In the genomic region with DNA sequence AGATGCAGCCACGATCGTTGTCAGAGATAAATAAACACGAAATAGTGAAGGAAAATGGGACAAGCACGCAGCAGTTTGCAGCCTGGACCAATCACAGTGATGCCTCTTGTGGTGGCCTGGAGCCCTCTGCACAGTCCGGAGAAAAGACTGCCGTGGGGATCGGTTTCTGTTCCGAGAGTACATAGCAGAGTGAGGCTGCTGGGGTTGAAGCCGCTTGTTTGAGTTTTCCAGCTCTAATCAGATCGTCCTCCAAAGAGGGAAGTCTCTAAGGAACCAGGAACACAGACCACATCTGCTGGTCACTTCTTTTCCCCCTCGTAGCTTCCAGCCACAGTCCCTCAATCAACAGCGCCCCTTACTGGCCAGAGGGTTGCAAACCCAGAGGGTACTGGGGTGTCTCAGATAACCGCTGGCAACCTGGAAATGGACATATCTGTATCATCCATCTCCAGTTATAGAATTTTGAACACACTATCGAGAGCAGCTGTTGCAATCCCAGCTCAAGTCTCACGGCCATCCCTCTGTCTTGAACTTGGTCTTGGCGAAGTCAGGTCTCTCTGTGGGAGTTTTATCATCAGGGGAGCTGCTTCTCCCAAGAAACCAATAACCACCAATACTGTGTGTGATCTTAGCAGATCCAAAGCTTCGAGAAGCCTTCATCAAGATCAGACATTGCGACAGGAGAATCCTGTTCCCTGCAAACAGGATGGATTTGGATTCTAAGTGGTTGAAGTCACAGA, we compare ENCODE assay signal across 1 cellular context.
A peak's percentile ranks its signal among the peaks of the same experiment; 100 is the strongest.
TF ChIP-seq lines count a peak whose summit lies in the region.

No MANE protein-coding gene starts in this region.

TF ChIP-seq in K562, 482 proteins besides CTCF, POLR2A, EP300 and RAD21 (continued from another document and continues in another):
- TF ChIP-seq, protein P1, sequence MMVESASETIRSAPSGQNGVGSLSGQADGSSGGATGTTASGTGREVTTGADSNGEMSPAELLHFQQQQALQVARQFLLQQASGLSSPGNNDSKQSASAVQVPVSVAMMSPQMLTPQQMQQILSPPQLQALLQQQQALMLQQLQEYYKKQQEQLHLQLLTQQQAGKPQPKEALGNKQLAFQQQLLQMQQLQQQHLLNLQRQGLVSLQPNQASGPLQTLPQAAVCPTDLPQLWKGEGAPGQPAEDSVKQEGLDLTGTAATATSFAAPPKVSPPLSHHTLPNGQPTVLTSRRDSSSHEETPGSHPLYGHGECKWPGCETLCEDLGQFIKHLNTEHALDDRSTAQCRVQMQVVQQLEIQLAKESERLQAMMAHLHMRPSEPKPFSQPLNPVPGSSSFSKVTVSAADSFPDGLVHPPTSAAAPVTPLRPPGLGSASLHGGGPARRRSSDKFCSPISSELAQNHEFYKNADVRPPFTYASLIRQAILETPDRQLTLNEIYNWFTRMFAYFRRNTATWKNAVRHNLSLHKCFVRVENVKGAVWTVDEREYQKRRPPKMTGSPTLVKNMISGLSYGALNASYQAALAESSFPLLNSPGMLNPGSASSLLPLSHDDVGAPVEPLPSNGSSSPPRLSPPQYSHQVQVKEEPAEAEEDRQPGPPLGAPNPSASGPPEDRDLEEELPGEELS (CRISPR knock-in tag; IDR thresholded peaks at IDR 0.05; ENCODE audit: borderline replicate concordance) = no peak
- TF ChIP-seq ZNF57 (CRISPR knock-in tag; IDR thresholded peaks at IDR 0.05) (no peak), SIN3B (IDR thresholded peaks at IDR 0.05; ENCODE audit: low read depth) (no peak), L3MBTL2 (IDR thresholded peaks at IDR 0.05) (0 out of 2 replicates have a peak, but pooled peaks have one; percentile 19), RB1 (IDR thresholded peaks at IDR 0.05; ENCODE audit: low read depth) (no peak), CBX5 (IDR thresholded peaks at IDR 0.05; ENCODE audit: borderline replicate concordance, low read depth) (no peak), CEBPG (CRISPR knock-in tag; IDR thresholded peaks at IDR 0.05) (no peak), CEBPG (tag; conservative IDR thresholded peaks at IDR 0.05 in 1 of 2, IDR thresholded peaks at IDR 0.05 in 1 of 2) (no peak), ZNF282 (CRISPR knock-in tag; IDR thresholded peaks at IDR 0.05) (no peak), KDM2B (CRISPR knock-in tag; IDR thresholded peaks at IDR 0.05) (no peak), JUND (IDR thresholded peaks at IDR 0.05; ENCODE audit: borderline replicate concordance, low read depth, low read length) (0 out of 2 replicates have a peak, but pooled peaks have one; percentile 20), JUND (tag; IDR thresholded peaks at IDR 0.05; ENCODE audit: borderline replicate concordance, low read depth, low read length) (no peak), SMAD1 (IDR thresholded peaks at IDR 0.05; ENCODE audit: low read depth, low read length, partially characterized antibody) (no peak), ZBTB17 (CRISPR knock-in tag; IDR thresholded peaks at IDR 0.05) (no peak), MAZ (CRISPR knock-in tag; conservative IDR thresholded peaks at IDR 0.05 in 1 of 2, IDR thresholded peaks at IDR 0.05 in 1 of 2) (0 out of 4 replicates have a peak, but pooled peaks of 1 of the 2 experiments have one; percentile 23), ARID2 (IDR thresholded peaks at IDR 0.05) (0 out of 2 replicates have a peak, but pooled peaks have one; percentile 54), MTF1 (CRISPR knock-in tag; IDR thresholded peaks at IDR 0.05; ENCODE audit: borderline replicate concordance) (no peak), SMC3 (conservative IDR thresholded peaks at IDR 0.05; ENCODE audit: insufficient read depth, low read depth, low read length) (peak; percentile 73), MECOM (CRISPR knock-in tag; IDR thresholded peaks at IDR 0.05) (no peak), ZNF354B (CRISPR knock-in tag; IDR thresholded peaks at IDR 0.05) (no peak), ZNF586 (CRISPR knock-in tag; conservative IDR thresholded peaks at IDR 0.05) (no peak), HNRNPL (IDR thresholded peaks at IDR 0.05; ENCODE audit: low read depth, low read length) (no peak)
- TF ChIP-seq, protein P2, sequence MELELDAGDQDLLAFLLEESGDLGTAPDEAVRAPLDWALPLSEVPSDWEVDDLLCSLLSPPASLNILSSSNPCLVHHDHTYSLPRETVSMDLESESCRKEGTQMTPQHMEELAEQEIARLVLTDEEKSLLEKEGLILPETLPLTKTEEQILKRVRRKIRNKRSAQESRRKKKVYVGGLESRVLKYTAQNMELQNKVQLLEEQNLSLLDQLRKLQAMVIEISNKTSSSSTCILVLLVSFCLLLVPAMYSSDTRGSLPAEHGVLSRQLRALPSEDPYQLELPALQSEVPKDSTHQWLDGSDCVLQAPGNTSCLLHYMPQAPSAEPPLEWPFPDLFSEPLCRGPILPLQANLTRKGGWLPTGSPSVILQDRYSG (tag; conservative IDR thresholded peaks at IDR 0.05; ENCODE audit: low read depth) = no peak
- TF ChIP-seq, protein P3, sequence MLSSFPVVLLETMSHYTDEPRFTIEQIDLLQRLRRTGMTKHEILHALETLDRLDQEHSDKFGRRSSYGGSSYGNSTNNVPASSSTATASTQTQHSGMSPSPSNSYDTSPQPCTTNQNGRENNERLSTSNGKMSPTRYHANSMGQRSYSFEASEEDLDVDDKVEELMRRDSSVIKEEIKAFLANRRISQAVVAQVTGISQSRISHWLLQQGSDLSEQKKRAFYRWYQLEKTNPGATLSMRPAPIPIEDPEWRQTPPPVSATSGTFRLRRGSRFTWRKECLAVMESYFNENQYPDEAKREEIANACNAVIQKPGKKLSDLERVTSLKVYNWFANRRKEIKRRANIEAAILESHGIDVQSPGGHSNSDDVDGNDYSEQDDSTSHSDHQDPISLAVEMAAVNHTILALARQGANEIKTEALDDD (IDR thresholded peaks at IDR 0.05) = no peak
- TF ChIP-seq, protein P4, sequence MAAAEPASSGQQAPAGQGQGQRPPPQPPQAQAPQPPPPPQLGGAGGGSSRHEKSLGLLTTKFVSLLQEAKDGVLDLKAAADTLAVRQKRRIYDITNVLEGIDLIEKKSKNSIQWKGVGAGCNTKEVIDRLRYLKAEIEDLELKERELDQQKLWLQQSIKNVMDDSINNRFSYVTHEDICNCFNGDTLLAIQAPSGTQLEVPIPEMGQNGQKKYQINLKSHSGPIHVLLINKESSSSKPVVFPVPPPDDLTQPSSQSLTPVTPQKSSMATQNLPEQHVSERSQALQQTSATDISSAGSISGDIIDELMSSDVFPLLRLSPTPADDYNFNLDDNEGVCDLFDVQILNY (CRISPR knock-in tag; IDR thresholded peaks at IDR 0.05) = no peak
- TF ChIP-seq, protein P5, sequence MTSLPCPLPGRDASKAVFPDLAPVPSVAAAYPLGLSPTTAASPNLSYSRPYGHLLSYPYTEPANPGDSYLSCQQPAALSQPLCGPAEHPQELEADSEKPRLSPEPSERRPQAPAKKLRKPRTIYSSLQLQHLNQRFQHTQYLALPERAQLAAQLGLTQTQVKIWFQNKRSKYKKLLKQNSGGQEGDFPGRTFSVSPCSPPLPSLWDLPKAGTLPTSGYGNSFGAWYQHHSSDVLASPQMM (CRISPR knock-in tag; IDR thresholded peaks at IDR 0.05) = no peak
- TF ChIP-seq, protein P6, sequence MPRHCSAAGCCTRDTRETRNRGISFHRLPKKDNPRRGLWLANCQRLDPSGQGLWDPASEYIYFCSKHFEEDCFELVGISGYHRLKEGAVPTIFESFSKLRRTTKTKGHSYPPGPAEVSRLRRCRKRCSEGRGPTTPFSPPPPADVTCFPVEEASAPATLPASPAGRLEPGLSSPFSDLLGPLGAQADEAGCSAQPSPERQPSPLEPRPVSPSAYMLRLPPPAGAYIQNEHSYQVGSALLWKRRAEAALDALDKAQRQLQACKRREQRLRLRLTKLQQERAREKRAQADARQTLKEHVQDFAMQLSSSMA (CRISPR knock-in tag; IDR thresholded peaks at IDR 0.05) = no peak
- TF ChIP-seq, protein P7, sequence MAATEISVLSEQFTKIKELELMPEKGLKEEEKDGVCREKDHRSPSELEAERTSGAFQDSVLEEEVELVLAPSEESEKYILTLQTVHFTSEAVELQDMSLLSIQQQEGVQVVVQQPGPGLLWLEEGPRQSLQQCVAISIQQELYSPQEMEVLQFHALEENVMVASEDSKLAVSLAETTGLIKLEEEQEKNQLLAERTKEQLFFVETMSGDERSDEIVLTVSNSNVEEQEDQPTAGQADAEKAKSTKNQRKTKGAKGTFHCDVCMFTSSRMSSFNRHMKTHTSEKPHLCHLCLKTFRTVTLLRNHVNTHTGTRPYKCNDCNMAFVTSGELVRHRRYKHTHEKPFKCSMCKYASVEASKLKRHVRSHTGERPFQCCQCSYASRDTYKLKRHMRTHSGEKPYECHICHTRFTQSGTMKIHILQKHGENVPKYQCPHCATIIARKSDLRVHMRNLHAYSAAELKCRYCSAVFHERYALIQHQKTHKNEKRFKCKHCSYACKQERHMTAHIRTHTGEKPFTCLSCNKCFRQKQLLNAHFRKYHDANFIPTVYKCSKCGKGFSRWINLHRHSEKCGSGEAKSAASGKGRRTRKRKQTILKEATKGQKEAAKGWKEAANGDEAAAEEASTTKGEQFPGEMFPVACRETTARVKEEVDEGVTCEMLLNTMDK (IDR thresholded peaks at IDR 0.05; ENCODE audit: borderline replicate concordance, insufficient read depth, low read depth, low read length, poor library complexity, severe bottlenecking) = no peak
- TF ChIP-seq, protein P8, sequence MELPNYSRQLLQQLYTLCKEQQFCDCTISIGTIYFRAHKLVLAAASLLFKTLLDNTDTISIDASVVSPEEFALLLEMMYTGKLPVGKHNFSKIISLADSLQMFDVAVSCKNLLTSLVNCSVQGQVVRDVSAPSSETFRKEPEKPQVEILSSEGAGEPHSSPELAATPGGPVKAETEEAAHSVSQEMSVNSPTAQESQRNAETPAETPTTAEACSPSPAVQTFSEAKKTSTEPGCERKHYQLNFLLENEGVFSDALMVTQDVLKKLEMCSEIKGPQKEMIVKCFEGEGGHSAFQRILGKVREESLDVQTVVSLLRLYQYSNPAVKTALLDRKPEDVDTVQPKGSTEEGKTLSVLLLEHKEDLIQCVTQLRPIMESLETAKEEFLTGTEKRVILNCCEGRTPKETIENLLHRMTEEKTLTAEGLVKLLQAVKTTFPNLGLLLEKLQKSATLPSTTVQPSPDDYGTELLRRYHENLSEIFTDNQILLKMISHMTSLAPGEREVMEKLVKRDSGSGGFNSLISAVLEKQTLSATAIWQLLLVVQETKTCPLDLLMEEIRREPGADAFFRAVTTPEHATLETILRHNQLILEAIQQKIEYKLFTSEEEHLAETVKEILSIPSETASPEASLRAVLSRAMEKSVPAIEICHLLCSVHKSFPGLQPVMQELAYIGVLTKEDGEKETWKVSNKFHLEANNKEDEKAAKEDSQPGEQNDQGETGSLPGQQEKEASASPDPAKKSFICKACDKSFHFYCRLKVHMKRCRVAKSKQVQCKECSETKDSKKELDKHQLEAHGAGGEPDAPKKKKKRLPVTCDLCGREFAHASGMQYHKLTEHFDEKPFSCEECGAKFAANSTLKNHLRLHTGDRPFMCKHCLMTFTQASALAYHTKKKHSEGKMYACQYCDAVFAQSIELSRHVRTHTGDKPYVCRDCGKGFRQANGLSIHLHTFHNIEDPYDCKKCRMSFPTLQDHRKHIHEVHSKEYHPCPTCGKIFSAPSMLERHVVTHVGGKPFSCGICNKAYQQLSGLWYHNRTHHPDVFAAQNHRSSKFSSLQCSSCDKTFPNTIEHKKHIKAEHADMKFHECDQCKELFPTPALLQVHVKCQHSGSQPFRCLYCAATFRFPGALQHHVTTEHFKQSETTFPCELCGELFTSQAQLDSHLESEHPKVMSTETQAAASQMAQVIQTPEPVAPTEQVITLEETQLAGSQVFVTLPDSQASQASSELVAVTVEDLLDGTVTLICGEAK (IDR thresholded peaks at IDR 0.05) = no peak
- TF ChIP-seq, protein P8 (CRISPR knock-in tag; IDR thresholded peaks at IDR 0.05) = no peak
- TF ChIP-seq, protein P9, sequence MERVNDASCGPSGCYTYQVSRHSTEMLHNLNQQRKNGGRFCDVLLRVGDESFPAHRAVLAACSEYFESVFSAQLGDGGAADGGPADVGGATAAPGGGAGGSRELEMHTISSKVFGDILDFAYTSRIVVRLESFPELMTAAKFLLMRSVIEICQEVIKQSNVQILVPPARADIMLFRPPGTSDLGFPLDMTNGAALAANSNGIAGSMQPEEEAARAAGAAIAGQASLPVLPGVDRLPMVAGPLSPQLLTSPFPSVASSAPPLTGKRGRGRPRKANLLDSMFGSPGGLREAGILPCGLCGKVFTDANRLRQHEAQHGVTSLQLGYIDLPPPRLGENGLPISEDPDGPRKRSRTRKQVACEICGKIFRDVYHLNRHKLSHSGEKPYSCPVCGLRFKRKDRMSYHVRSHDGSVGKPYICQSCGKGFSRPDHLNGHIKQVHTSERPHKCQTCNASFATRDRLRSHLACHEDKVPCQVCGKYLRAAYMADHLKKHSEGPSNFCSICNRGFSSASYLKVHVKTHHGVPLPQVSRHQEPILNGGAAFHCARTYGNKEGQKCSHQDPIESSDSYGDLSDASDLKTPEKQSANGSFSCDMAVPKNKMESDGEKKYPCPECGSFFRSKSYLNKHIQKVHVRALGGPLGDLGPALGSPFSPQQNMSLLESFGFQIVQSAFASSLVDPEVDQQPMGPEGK (CRISPR knock-in tag; IDR thresholded peaks at IDR 0.05; ENCODE audit: borderline replicate concordance) = no peak
- TF ChIP-seq, protein P10, sequence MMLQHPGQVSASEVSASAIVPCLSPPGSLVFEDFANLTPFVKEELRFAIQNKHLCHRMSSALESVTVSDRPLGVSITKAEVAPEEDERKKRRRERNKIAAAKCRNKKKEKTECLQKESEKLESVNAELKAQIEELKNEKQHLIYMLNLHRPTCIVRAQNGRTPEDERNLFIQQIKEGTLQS (IDR thresholded peaks at IDR 0.05) = no peak
- TF ChIP-seq, protein P10 (CRISPR knock-in tag; conservative IDR thresholded peaks at IDR 0.05) = no peak
